8 cellular contexts compared by ENCODE assay signal in genomic region chr15:41116116-41116871, GRCh38. TPM values are rescaled to one million over a fixed set of nuclear protein-coding genes. Genes with fewer than 3 reads are reported as not detected.
DNase-seq lines count a peak whose midpoint lies in the region; ATAC-seq and TF ChIP-seq lines count a peak whose summit lies in the region.

Gene INO80 (minus strand): TSS chr15:41116280. CDS start chr15:41096310, 19,970 bp downstream.

- peaks cover 28% of the 10 kb centered on the region for H3K4me1 Mint-ChIP-seq in CD8-positive, alpha-beta T cell (ENCODE audit: low read depth)
- peaks cover 19 to 28% of the 10 kb centered on the region in 2 donors for H3K4me1 Mint-ChIP-seq in effector memory CD8-positive, alpha-beta T cell (ENCODE audit: low read depth in 2 of 2)

- peak; percentile 74 for ATAC-seq in CD8-positive, alpha-beta T cell
- peak; percentile 22 for ATAC-seq in GM19468 (IDR thresholded peaks at IDR 0.05; ENCODE audit: extremely low read depth, unreplicated experiment)
- peak; percentile 77 for ATAC-seq in effector memory CD8-positive, alpha-beta T cell (replicated peaks)

- POLR2A ChIA-PET in CD8-positive, alpha-beta T cell (lab: Charles Lee): interaction anchor here (0.7 to 1.8 kb wide), 11 partner anchors 10 to 551 kb away, joined by 3 to 9 read pairs (median 3); partner anchors contain the start of genes CHP1, EXD1, MGA and NUSAP1
- POLR2A ChIA-PET in activated CD8-positive, alpha-beta memory T cell treated with anti-CD3 and anti-CD28 coated beads for 36 hours (lab: Charles Lee): interaction anchor here (0.5 to 1.6 kb wide), 4 partner anchors 29 to 547 kb away, joined by 3 to 6 read pairs (median 4); partner anchors contain the start of genes CHP1 and RPUSD2

- CTCF ChIA-PET in CD8-positive, alpha-beta T cell (lab: Charles Lee): interaction anchor here (1.2 to 1.3 kb wide), 2 partner anchors 12 to 210 kb away, joined by 3 to 4 read pairs; no protein-coding TSS in a partner anchor
- CTCF ChIA-PET in activated CD8-positive, alpha-beta memory T cell treated with anti-CD3 and anti-CD28 coated beads for 36 hours (lab: Charles Lee): interaction anchor here (1.3 kb wide), 1 partner anchor 114 kb away, joined by 5 read pairs; the partner anchor contains the start of genes CHP1 and EXD1

- H3K27ac Mint-ChIP-seq in CD8-positive, alpha-beta T cell: peak within 1 kb of the TSS; percentile 99
- H3K27ac Mint-ChIP-seq in effector memory CD8-positive, alpha-beta T cell: peak within 1 kb of the TSS; percentile 96 to 100

- no peaks in the 10 kb centered on the region for H3K27me3 Mint-ChIP-seq in CD8-positive, alpha-beta T cell (ENCODE audit: low read depth)
- H3K27me3 Mint-ChIP-seq in effector memory CD8-positive, alpha-beta T cell: no peaks in the 10 kb centered on the region

- no peak for TF ChIP-seq CTCF in CD8-positive, alpha-beta T cell (IDR thresholded peaks at IDR 0.05)

- H3K27ac ChIP-seq in CD8-positive, alpha-beta T cell (ENCODE audit: low read depth, low read length): peak within 1 kb of the TSS; percentile 83

- no peaks in the 10 kb centered on the region for H3K9me3 ChIP-seq in CD8-positive, alpha-beta T cell (ENCODE audit: low read length)

- no peaks in the 10 kb centered on the region for H3K36me3 ChIP-seq in CD8-positive, alpha-beta T cell (ENCODE audit: insufficient read depth, low read length)

- intact Hi-C loops in CD8-positive, alpha-beta T cell (cut with DNase I, micrococcal nuclease): loop anchor here (1.0 to 10.0 kb wide), 18 partner anchors 115 to 1334 kb away; partner anchors contain the start of genes NDUFAF1 (in 2 of the 2), RAD51 (in 2 of the 2), CHP1 (in 1 of the 2) and FSIP1 (in 1 of the 2)

- peak within 1 kb of the TSS; percentile 68 for H3K4me3 ChIP-seq in CD8-positive, alpha-beta T cell (ENCODE audit: low read depth, low read length)

- DNase-seq in CD8-positive, alpha-beta T cell: peak; percentile 90 to 97 (median 96)
- DNase-seq in HT-29 (ENCODE audit: low spot score) (peak; percentile 100), NOMO-1 (lab: John Stamatoyannopoulos, UW; ENCODE audit: unreplicated experiment in 2 of 2) (peak; percentile 92 to 94), medulla oblongata (ENCODE audit: extremely low spot score) (peak; percentile 98)
- peak; percentile 92 to 95 (median 95) for DNase-seq in effector memory CD8-positive, alpha-beta T cell
- peak; percentile 95 for DNase-seq in stimulated activated CD8-positive, alpha-beta memory T cell treated with anti-CD3 and anti-CD28 coated beads, Interleukin-12 subunit alpha, Interleukin-12 subunit beta, amount 100 ng/mL, for 1 hour (ENCODE audit: low read depth)

- H3K4me1 ChIP-seq in CD8-positive, alpha-beta T cell (ENCODE audit: insufficient read depth, low read length): peaks cover 15% of the 10 kb centered on the region

- no peaks in the 10 kb centered on the region for H3K9me3 Mint-ChIP-seq in CD8-positive, alpha-beta T cell
- H3K9me3 Mint-ChIP-seq in effector memory CD8-positive, alpha-beta T cell: no peaks in the 10 kb centered on the region

- no peaks in the 10 kb centered on the region for H3K27me3 ChIP-seq in CD8-positive, alpha-beta T cell (ENCODE audit: insufficient read depth, low read length)

- H3K4me3 Mint-ChIP-seq in CD8-positive, alpha-beta T cell: peak within 1 kb of the TSS; percentile 96
- peak within 1 kb of the TSS; percentile 91 to 96 for H3K4me3 Mint-ChIP-seq in effector memory CD8-positive, alpha-beta T cell

- H3K36me3 Mint-ChIP-seq in CD8-positive, alpha-beta T cell: peaks cover 14% of the 10 kb centered on the region
- H3K36me3 Mint-ChIP-seq in effector memory CD8-positive, alpha-beta T cell (ENCODE audit: insufficient read depth): peaks cover 31% of the 10 kb centered on the region

RNA-seq across cellular contexts. Expression of gene INO80, which starts in this region (rescaled TPM):
- 10 to 100 TPM; 19.7 to 24.2 TPM for total RNA-seq in CD8-positive, alpha-beta T cell
- total RNA-seq in HT-29 (2014; rRNA removed; shearing (Covaris generic)): 57.1 and 66.9 TPM in 2 replicates
- 10 to 100 TPM; 27.3 to 29.2 TPM for total RNA-seq in activated CD8-positive, alpha-beta memory T cell treated with anti-CD3 and anti-CD28 coated beads for 36 hours

Comparison
In these comparisons a context has a peak if more than half of its experiments do, and no peak if none do; other contexts are left out.
1. Peak in every context shown above with its lines: DNase-seq, ATAC-seq, H3K4me3 ChIP-seq and H3K27ac ChIP-seq.
2. ATAC-seq: peak in every context shown above with its lines; median percentile 77 in effector memory CD8-positive, alpha-beta T cell; 74 in CD8-positive, alpha-beta T cell; 22 in GM19468.